Comparison of ENCODE assay signal across 22 cellular contexts in genomic region chr9:81132796-81133195, GRCh38.
"Had no signal": no experiment of that assay in that cellular context is flagged by ENCODE, and none has a peak within 500 bp of the region (broad histone marks: within the 10 kb centered on the region; RNA-seq: fewer than 3 reads in every experiment).

No MANE protein-coding gene starts in this region.

- H3K27me3 ChIP-seq: colonic mucosa, neural progenitor cell had no signal

- H3K9ac ChIP-seq: neural progenitor cell had no signal

- H3K4me3 Mint-ChIP-seq: activated naive CD8-positive, alpha-beta T cell; activated T-helper 1 cell treated with anti-CD3 and anti-CD28 coated beads, Interleukin-12 subunit alpha, Interleukin-12 subunit beta, Interleukin-2, Interleukin-4 antibody, amounts not matched to agents 30 ng/mL and 10 ng/mL and 1 ng/mL, durations not matched to agents 14 hours and 24 hours and 36 hours; brain; memory B cell; naive B cell; neural progenitor cell; stimulated activated naive CD8-positive, alpha-beta T cell treated with anti-CD3 and anti-CD28 coated beads, Interleukin-15, Interleukin-2, amounts not matched to agents 100 ng/mL and 50 ng/mL, for 24 hours; T-helper 2 cell treated with Interferon-gamma antibody and Interleukin-4, amounts not matched to agents 5 μg/mL and 100 μg/mL, for 36 hours; type B pancreatic cell had no signal

- H3K36me3 Mint-ChIP-seq: activated naive CD8-positive, alpha-beta T cell; brain; memory B cell; naive B cell; neural progenitor cell; type B pancreatic cell had no signal

- FAIRE-seq: frontal cortex, TTC549 had no signal

- H3K36me3 ChIP-seq: colonic mucosa, neural progenitor cell had no signal

- H3K9me3 Mint-ChIP-seq: activated T-helper 1 cell treated with anti-CD3 and anti-CD28 coated beads, Interleukin-12 subunit alpha, Interleukin-12 subunit beta, Interleukin-2, Interleukin-4 antibody, amounts not matched to agents 30 ng/mL and 10 ng/mL and 1 ng/mL, durations not matched to agents 14 hours and 24 hours and 36 hours; memory B cell; neural progenitor cell; stimulated activated naive CD8-positive, alpha-beta T cell treated with anti-CD3 and anti-CD28 coated beads, Interleukin-15, Interleukin-2, amounts not matched to agents 100 ng/mL and 50 ng/mL, for 24 hours had no signal

- H3K27ac ChIP-seq: colonic mucosa, neural progenitor cell, psoas muscle, skin epidermis had no signal

- H3K27me3 Mint-ChIP-seq: memory B cell; stimulated activated naive CD8-positive, alpha-beta T cell treated with anti-CD3 and anti-CD28 coated beads, Interleukin-15, Interleukin-2, amounts not matched to agents 100 ng/mL and 50 ng/mL, for 24 hours had no signal

- H3K4me2 ChIP-seq: neural progenitor cell had no signal

- H3K4me3 ChIP-seq: colonic mucosa, mucosa of descending colon, neural progenitor cell, psoas muscle, skin epidermis had no signal

- ATAC-seq: left ventricle myocardium superior, mucosa of descending colon, psoas muscle, right cardiac atrium had no signal

- DNase-seq: activated CD4-positive, alpha-beta T cell treated with anti-CD3 and anti-CD28 coated beads, Interleukin-2, amount 50 U/mL, for 48 hours; activated gamma-delta T cell treated with Interleukin-2 at 50 U/mL for 16 hours; activated T-cell treated with anti-CD3 and anti-CD28 coated beads for 4 hours; amniotic stem cell; central memory CD4-positive, alpha-beta T cell; colonic mucosa; left ventricle myocardium superior; mucosa of descending colon; naive B cell; psoas muscle; right cardiac atrium had no signal

- H3K4me1 ChIP-seq: colonic mucosa, psoas muscle had no signal

- H3K27ac Mint-ChIP-seq: activated naive CD8-positive, alpha-beta T cell; activated T-helper 1 cell treated with anti-CD3 and anti-CD28 coated beads, Interleukin-12 subunit alpha, Interleukin-12 subunit beta, Interleukin-2, Interleukin-4 antibody, amounts not matched to agents 30 ng/mL and 10 ng/mL and 1 ng/mL, durations not matched to agents 14 hours and 24 hours and 36 hours; brain; memory B cell; naive B cell; neural progenitor cell; stimulated activated naive CD8-positive, alpha-beta T cell treated with anti-CD3 and anti-CD28 coated beads, Interleukin-15, Interleukin-2, amounts not matched to agents 100 ng/mL and 50 ng/mL, for 24 hours; T-helper 2 cell treated with Interferon-gamma antibody and Interleukin-4, amounts not matched to agents 5 μg/mL and 100 μg/mL, for 36 hours; type B pancreatic cell had no signal

- H2AFZ ChIP-seq: neural progenitor cell had no signal

- H3K9me3 ChIP-seq: colonic mucosa, mucosa of descending colon, psoas muscle had no signal

- H3K4me1 Mint-ChIP-seq: memory B cell, naive B cell had no signal
